Comparison of ENCODE assay signal across 1 cellular context in genomic region chr12:110466791-110467190, GRCh38.
TF ChIP-seq lines count a peak whose summit lies in the region.

No MANE protein-coding gene starts in this region.

TF ChIP-seq in GM23338, 12 proteins besides CTCF, POLR2A, EP300 and RAD21:
- TF ChIP-seq ZNF114 (CRISPR knock-in tag; IDR thresholded peaks at IDR 0.05) (no peak), JUNB (IDR thresholded peaks at IDR 0.05; ENCODE audit: unreplicated experiment) (no peak), STAT1 (IDR thresholded peaks at IDR 0.05; ENCODE audit: unreplicated experiment) (no peak)
